In the genomic region with DNA sequence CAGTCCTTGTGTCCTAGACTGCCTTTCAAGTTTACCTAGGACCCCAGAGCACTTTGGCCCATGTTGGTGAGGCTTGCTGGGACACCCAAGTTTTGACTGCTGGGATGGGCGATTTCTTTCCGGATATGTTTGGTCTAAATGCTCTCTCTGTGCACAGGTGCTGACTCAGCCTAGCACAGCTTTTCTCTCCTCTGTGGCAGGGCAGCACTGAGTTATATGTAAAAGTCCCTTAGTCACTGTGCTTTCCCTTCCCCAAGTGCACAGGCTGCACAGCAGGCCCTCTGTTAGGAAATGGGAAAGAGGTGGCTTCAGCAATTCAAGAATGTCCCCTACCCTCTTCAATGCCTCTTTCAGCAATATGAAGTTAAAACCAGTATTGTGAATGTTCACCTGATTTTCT, we compare ENCODE assay signal across 17 cellular contexts. TPM values are rescaled to one million over a fixed set of nuclear protein-coding genes. Genes with fewer than 3 reads are reported as not detected.
"Had no signal": no experiment of that assay in that cellular context is flagged by ENCODE, and none has a peak within 500 bp of the region (broad histone marks: within the 10 kb centered on the region; RNA-seq: fewer than 3 reads in every experiment).

No MANE protein-coding gene starts in this region.

- H3K4me1 ChIP-seq: adrenal gland, ascending aorta, left lung, tibial artery had no signal

- H3K9me3 ChIP-seq: adrenal gland, ascending aorta, left lung, tibial artery had no signal

- H3K9me3 Mint-ChIP-seq: activated naive CD4-positive, alpha-beta T cell treated with anti-CD3 and anti-CD28 coated beads, Interleukin-2, amount 50 U/mL, for 24 hours; endodermal cell; natural killer cell treated with Interleukin-12 subunit alpha and Interleukin-12 subunit beta and Interleukin-15 and Interleukin-18, amount 100 ng/mL, for 72 hours; stimulated activated naive CD8-positive, alpha-beta T cell treated with anti-CD3 and anti-CD28 coated beads, Interleukin-15, amount 100 ng/mL, for 72 hours; T-helper 2 cell treated with Interferon-gamma antibody and Interleukin-4, amounts not matched to agents 5 μg/mL and 100 μg/mL, for 36 hours had no signal

- H3K4me3 ChIP-seq: adrenal gland, ascending aorta, coronary artery, left lung, tibial artery had no signal

- H3K36me3 ChIP-seq: adrenal gland, ascending aorta, left lung, tibial artery had no signal

- H3K36me3 Mint-ChIP-seq: activated naive CD4-positive, alpha-beta T cell treated with anti-CD3 and anti-CD28 coated beads, Interleukin-2, amount 50 U/mL, for 24 hours; natural killer cell treated with Interleukin-12 subunit alpha and Interleukin-12 subunit beta and Interleukin-15 and Interleukin-18, amount 100 ng/mL, for 72 hours had no signal

- H3K27me3 ChIP-seq: adrenal gland, ascending aorta, left lung had no signal

- H3K27ac Mint-ChIP-seq: activated naive CD4-positive, alpha-beta T cell treated with anti-CD3 and anti-CD28 coated beads, Interleukin-2, amount 50 U/mL, for 24 hours; mesothelial cell of epicardium; natural killer cell treated with Interleukin-12 subunit alpha and Interleukin-12 subunit beta and Interleukin-15 and Interleukin-18, amount 100 ng/mL, for 72 hours; progenitor cell of endocrine pancreas; stimulated activated naive CD8-positive, alpha-beta T cell treated with anti-CD3 and anti-CD28 coated beads, Interleukin-15, amount 100 ng/mL, for 72 hours; T-helper 2 cell treated with Interferon-gamma antibody and Interleukin-4, amounts not matched to agents 5 μg/mL and 100 μg/mL, for 36 hours had no signal

- H3K4me3 Mint-ChIP-seq: activated naive CD4-positive, alpha-beta T cell treated with anti-CD3 and anti-CD28 coated beads, Interleukin-2, amount 50 U/mL, for 24 hours; endodermal cell; mesothelial cell of epicardium; natural killer cell treated with Interleukin-12 subunit alpha and Interleukin-12 subunit beta and Interleukin-15 and Interleukin-18, amount 100 ng/mL, for 72 hours; stimulated activated naive CD8-positive, alpha-beta T cell treated with anti-CD3 and anti-CD28 coated beads, Interleukin-15, amount 100 ng/mL, for 72 hours; T-helper 2 cell treated with Interferon-gamma antibody and Interleukin-4, amounts not matched to agents 5 μg/mL and 100 μg/mL, for 36 hours had no signal

- H3K27me3 Mint-ChIP-seq: natural killer cell treated with Interleukin-12 subunit alpha and Interleukin-12 subunit beta and Interleukin-15 and Interleukin-18, amount 100 ng/mL, for 72 hours; progenitor cell of endocrine pancreas had no signal

- H3K27ac ChIP-seq: adrenal gland, ascending aorta, coronary artery, left lung, tibial artery had no signal

- ATAC-seq: left lung; natural killer cell treated with Interleukin-12 subunit alpha and Interleukin-12 subunit beta and Interleukin-15 and Interleukin-18, amount 100 ng/mL, for 72 hours; stimulated activated naive CD8-positive, alpha-beta T cell treated with anti-CD3 and anti-CD28 coated beads, Interleukin-15, amount 100 ng/mL, for 72 hours had no signal

- H3K4me1 Mint-ChIP-seq: activated naive CD4-positive, alpha-beta T cell treated with anti-CD3 and anti-CD28 coated beads, Interleukin-2, amount 50 U/mL, for 24 hours; endodermal cell; stimulated activated naive CD8-positive, alpha-beta T cell treated with anti-CD3 and anti-CD28 coated beads, Interleukin-15, amount 100 ng/mL, for 72 hours had no signal

- DNase-seq: activated gamma-delta T cell treated with Interleukin-2 at 50 U/mL for 16 hours; activated T-cell treated with anti-CD3 and anti-CD28 coated beads, Interleukin-2, amount 50 U/mL, for 1 hour; adrenal gland; endodermal cell; left lung; retina; stimulated activated CD4-positive, alpha-beta T cell treated with anti-CD3 and anti-CD28 coated beads, Interleukin-4, amount 100 ng/mL, for 24 hours; stimulated activated naive CD8-positive, alpha-beta T cell treated with anti-CD3 and anti-CD28 coated beads, Interleukin-15, amount 100 ng/mL, for 72 hours; tibial artery had no signal

RNA-seq across cellular contexts. Expression of gene SLC6A15, which starts 54.8 kb away (rescaled TPM):
- total RNA-seq: ascending aorta; natural killer cell treated with Interleukin-12 subunit alpha and Interleukin-12 subunit beta and Interleukin-15 and Interleukin-18, amount 100 ng/mL, for 72 hours; osteocyte had no signal
